ENCODE assay signal across 8 cellular contexts in the genomic region with DNA sequence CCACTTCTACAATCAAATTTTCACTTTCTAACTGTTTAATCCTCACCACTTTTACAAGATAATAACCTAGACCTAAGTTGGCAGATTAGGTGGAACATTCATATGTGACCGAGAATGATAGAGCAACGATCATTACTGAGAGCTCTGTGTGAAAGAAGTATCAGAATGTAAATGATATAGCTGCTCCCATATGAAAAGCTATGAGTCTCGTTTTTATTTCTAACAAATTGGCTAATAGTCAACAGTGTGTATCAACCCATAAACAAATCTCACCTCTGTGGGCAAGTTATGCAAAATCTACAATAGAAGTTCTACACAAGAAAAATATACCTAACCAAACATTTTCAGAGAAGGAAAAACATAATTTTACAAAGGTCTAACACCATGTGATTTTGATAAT. TPM values are rescaled to one million over a fixed set of nuclear protein-coding genes. Genes with fewer than 3 reads are reported as not detected.
"Had no signal": no experiment of that assay in that cellular context is flagged by ENCODE, and none has a peak within 500 bp of the region (broad histone marks: within the 10 kb centered on the region; RNA-seq: fewer than 3 reads in every experiment).

No MANE protein-coding gene starts in this region.

- FAIRE-seq: H1, H54, HepG2 had no signal

- ATAC-seq: GM23338, HCT116, HepG2 had no signal

- DNase-seq: HFFc6, KBM-7 had no signal

RNA-seq across cellular contexts. Expression of a gene that starts 3.7 kb away (rescaled TPM):
- total RNA-seq: H1, HFFc6, HT-29 had no signal
